8 cellular contexts compared by ENCODE assay signal in genomic region chr11:695606-696381, GRCh38. TPM values are rescaled to one million over a fixed set of nuclear protein-coding genes. Genes with fewer than 3 reads are reported as not detected.
DNase-seq lines count a peak whose midpoint lies in the region; ATAC-seq lines count a peak whose summit lies in the region.

TSS of gene TMEM80 (plus strand) at chr11:695816. CDS start at chr11:695828, 12 bp downstream.

- DNase-seq in AG08395 (ENCODE audit: low spot score) (peak; percentile 92), NCI-H460 (ENCODE audit: extremely low read depth, low read depth) (peak; percentile 97), kidney glomerular epithelial cell (lab: John Stamatoyannopoulos, UW) (peak; percentile 91)
- DNase-seq in activated CD4-positive, alpha-beta T cell treated with anti-CD3 and anti-CD28 coated beads for 24 hours (ENCODE audit: low read depth in 2 of 2) = peak; percentile 94 to 97
- DNase-seq in stimulated activated CD4-positive, alpha-beta T cell treated with anti-CD3 and anti-CD28 coated beads, Interleukin-1b, Interleukin-23, amount 100 ng/mL, for 1 hour (ENCODE audit: low read depth in 2 of 2) = peak; percentile 92 to 93

- peak within 1 kb of the TSS; percentile 99 for H3K27ac ChIP-seq in cingulate gyrus (ENCODE audit: low read depth, low read length)

- peak; percentile 72 for ATAC-seq in GM19035 (IDR thresholded peaks at IDR 0.05; ENCODE audit: unreplicated experiment)
- ATAC-seq in HG03354 (IDR thresholded peaks at IDR 0.05; ENCODE audit: poor library complexity, severe bottlenecking, unreplicated experiment) = peak; percentile 75

RNA-seq across cellular contexts. Expression of gene TMEM80, which starts in this region (rescaled TPM):
- 6.9 and 8.9 TPM in 2 replicates for total RNA-seq in NCI-H460 (2014; rRNA removed; shearing (Covaris generic))
- 19.4 and 35.4 TPM in 2 replicates for polyA plus RNA-seq in NCI-H460 (2014; cell fraction: nucleus; rRNA removed)

Comparison
In these comparisons a context has a peak if more than half of its experiments do, and no peak if none do; other contexts are left out.
1. Peak in every context shown above with its lines: DNase-seq, ATAC-seq and H3K27ac ChIP-seq.